ENCODE assay signal across 9 cellular contexts in genomic region chr17:79296290-79296689, GRCh38.
"Had no signal": no experiment of that assay in that cellular context is flagged by ENCODE, and none has a peak within 500 bp of the region (broad histone marks: within the 10 kb centered on the region; RNA-seq: fewer than 3 reads in every experiment).

No MANE protein-coding gene starts in this region.

- H3K36me3 ChIP-seq: HAP-1 had no signal

- DNase-seq: GM23248, GOT3, H7, HFFc6, IMR-90, Karpas-422, KBM-7 had no signal

- H3K27ac ChIP-seq: GM23248, KMS-11 had no signal

- H3K4me3 ChIP-seq: GM23248, HAP-1 had no signal

- H3K9me3 ChIP-seq: HAP-1 had no signal

- H3K9me3 Mint-ChIP-seq: HFFc6 had no signal

- H3K27ac Mint-ChIP-seq: HFFc6 had no signal

- H3K4me3 Mint-ChIP-seq: HFFc6 had no signal

- H3K4me1 ChIP-seq: HAP-1 had no signal
